In genomic region chrX:137548261-137548660, GRCh38 we compare ENCODE assay signal across 1 cellular context.
TF ChIP-seq lines count a peak whose summit lies in the region.

No MANE protein-coding gene starts in this region.

TF ChIP-seq in GM23338, 12 proteins besides CTCF, POLR2A, EP300 and RAD21:
- TF ChIP-seq, protein P1, sequence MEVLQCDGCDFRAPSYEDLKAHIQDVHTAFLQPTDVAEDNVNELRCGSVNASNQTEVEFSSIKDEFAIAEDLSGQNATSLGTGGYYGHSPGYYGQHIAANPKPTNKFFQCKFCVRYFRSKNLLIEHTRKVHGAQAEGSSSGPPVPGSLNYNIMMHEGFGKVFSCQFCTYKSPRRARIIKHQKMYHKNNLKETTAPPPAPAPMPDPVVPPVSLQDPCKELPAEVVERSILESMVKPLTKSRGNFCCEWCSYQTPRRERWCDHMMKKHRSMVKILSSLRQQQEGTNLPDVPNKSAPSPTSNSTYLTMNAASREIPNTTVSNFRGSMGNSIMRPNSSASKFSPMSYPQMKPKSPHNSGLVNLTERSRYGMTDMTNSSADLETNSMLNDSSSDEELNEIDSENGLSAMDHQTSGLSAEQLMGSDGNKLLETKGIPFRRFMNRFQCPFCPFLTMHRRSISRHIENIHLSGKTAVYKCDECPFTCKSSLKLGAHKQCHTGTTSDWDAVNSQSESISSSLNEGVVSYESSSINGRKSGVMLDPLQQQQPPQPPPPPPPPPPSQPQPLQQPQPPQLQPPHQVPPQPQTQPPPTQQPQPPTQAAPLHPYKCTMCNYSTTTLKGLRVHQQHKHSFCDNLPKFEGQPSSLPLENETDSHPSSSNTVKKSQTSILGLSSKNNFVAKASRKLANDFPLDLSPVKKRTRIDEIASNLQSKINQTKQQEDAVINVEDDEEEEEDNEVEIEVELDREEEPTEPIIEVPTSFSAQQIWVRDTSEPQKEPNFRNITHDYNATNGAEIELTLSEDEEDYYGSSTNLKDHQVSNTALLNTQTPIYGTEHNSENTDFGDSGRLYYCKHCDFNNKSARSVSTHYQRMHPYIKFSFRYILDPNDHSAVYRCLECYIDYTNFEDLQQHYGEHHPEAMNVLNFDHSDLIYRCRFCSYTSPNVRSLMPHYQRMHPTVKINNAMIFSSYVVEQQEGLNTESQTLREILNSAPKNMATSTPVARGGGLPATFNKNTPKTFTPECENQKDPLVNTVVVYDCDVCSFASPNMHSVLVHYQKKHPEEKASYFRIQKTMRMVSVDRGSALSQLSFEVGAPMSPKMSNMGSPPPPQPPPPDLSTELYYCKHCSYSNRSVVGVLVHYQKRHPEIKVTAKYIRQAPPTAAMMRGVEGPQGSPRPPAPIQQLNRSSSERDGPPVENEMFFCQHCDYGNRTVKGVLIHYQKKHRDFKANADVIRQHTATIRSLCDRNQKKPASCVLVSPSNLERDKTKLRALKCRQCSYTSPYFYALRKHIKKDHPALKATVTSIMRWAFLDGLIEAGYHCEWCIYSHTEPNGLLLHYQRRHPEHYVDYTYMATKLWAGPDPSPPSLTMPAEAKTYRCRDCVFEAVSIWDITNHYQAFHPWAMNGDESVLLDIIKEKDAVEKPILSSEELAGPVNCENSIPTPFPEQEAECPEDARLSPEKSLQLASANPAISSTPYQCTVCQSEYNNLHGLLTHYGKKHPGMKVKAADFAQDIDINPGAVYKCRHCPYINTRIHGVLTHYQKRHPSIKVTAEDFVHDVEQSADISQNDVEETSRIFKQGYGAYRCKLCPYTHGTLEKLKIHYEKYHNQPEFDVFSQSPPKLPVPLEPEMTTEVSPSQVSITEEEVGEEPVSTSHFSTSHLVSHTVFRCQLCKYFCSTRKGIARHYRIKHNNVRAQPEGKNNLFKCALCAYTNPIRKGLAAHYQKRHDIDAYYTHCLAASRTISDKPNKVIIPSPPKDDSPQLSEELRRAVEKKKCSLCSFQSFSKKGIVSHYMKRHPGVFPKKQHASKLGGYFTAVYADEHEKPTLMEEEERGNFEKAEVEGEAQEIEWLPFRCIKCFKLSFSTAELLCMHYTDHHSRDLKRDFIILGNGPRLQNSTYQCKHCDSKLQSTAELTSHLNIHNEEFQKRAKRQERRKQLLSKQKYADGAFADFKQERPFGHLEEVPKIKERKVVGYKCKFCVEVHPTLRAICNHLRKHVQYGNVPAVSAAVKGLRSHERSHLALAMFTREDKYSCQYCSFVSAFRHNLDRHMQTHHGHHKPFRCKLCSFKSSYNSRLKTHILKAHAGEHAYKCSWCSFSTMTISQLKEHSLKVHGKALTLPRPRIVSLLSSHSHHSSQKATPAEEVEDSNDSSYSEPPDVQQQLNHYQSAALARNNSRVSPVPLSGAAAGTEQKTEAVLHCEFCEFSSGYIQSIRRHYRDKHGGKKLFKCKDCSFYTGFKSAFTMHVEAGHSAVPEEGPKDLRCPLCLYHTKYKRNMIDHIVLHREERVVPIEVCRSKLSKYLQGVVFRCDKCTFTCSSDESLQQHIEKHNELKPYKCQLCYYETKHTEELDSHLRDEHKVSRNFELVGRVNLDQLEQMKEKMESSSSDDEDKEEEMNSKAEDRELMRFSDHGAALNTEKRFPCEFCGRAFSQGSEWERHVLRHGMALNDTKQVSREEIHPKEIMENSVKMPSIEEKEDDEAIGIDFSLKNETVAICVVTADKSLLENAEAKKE (CRISPR knock-in tag; IDR thresholded peaks at IDR 0.05), result no peak
- TF ChIP-seq JUNB (IDR thresholded peaks at IDR 0.05; ENCODE audit: unreplicated experiment), result no peak
- TF ChIP-seq STAT1 (IDR thresholded peaks at IDR 0.05; ENCODE audit: unreplicated experiment), result no peak
- TF ChIP-seq, protein P2, sequence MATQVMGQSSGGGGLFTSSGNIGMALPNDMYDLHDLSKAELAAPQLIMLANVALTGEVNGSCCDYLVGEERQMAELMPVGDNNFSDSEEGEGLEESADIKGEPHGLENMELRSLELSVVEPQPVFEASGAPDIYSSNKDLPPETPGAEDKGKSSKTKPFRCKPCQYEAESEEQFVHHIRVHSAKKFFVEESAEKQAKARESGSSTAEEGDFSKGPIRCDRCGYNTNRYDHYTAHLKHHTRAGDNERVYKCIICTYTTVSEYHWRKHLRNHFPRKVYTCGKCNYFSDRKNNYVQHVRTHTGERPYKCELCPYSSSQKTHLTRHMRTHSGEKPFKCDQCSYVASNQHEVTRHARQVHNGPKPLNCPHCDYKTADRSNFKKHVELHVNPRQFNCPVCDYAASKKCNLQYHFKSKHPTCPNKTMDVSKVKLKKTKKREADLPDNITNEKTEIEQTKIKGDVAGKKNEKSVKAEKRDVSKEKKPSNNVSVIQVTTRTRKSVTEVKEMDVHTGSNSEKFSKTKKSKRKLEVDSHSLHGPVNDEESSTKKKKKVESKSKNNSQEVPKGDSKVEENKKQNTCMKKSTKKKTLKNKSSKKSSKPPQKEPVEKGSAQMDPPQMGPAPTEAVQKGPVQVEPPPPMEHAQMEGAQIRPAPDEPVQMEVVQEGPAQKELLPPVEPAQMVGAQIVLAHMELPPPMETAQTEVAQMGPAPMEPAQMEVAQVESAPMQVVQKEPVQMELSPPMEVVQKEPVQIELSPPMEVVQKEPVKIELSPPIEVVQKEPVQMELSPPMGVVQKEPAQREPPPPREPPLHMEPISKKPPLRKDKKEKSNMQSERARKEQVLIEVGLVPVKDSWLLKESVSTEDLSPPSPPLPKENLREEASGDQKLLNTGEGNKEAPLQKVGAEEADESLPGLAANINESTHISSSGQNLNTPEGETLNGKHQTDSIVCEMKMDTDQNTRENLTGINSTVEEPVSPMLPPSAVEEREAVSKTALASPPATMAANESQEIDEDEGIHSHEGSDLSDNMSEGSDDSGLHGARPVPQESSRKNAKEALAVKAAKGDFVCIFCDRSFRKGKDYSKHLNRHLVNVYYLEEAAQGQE (IDR thresholded peaks at IDR 0.05; ENCODE audit: unreplicated experiment), result no peak
